22 cellular contexts compared by ENCODE assay signal in genomic region chr6:35242486-35242885, GRCh38. TPM values are rescaled to one million over a fixed set of nuclear protein-coding genes. Genes with fewer than 3 reads are reported as not detected.
"Had no signal": no experiment of that assay in that cellular context is flagged by ENCODE, and none has a peak within 500 bp of the region (broad histone marks: within the 10 kb centered on the region; RNA-seq: fewer than 3 reads in every experiment).

No MANE protein-coding gene starts in this region.

- H3K4me1 ChIP-seq: parathyroid adenoma, right lobe of liver had no signal

- ATAC-seq: effector memory CD8-positive, alpha-beta T cell; left ventricle myocardium superior; natural killer cell; right lobe of liver had no signal

- H3K9ac ChIP-seq: parathyroid adenoma had no signal

- DNase-seq: cortex of kidney; effector memory CD8-positive, alpha-beta T cell; left ventricle myocardium superior; lower lobe of right lung; natural killer cell; right lobe of liver; small intestine; stimulated activated CD4-positive, alpha-beta T cell treated with anti-CD3 and anti-CD28 coated beads, Interleukin-12 subunit alpha, Interleukin-12 subunit beta, amount 100 ng/mL, for 4 hours; stimulated activated CD4-positive, alpha-beta T cell treated with anti-CD3 and anti-CD28 coated beads, Interleukin-1b, Interleukin-23, amount 100 ng/mL, for 48 hours; stimulated activated CD4-positive, alpha-beta T cell treated with anti-CD3 and anti-CD28 coated beads, Interleukin-4, amount 100 ng/mL, for 1 hour; stimulated activated CD8-positive, alpha-beta memory T cell treated with anti-CD3 and anti-CD28 coated beads, Interleukin-4, amount 100 ng/mL, for 48 hours; stimulated activated naive CD4-positive, alpha-beta T cell treated with Interleukin-2 at 50 U/mL for 16 hours; stomach had no signal

- H3K36me3 ChIP-seq: right lobe of liver had no signal

- H3K4me3 Mint-ChIP-seq: effector memory CD8-positive, alpha-beta T cell; natural killer cell had no signal

- H3K27me3 ChIP-seq: right lobe of liver, stomach, tibial nerve, upper lobe of left lung had no signal

- FAIRE-seq: endometrium, frontal cortex, keratinocyte, small intestine, urothelium cell line had no signal

- H3K27ac Mint-ChIP-seq: effector memory CD8-positive, alpha-beta T cell had no signal

- H2AFZ ChIP-seq: parathyroid adenoma had no signal

- H3K4me3 ChIP-seq: lower lobe of right lung, right lobe of liver, stomach, tibial nerve, upper lobe of left lung had no signal

- H3K9me3 Mint-ChIP-seq: effector memory CD8-positive, alpha-beta T cell; natural killer cell; neural crest cell had no signal

- H3K27ac ChIP-seq: parathyroid adenoma, right lobe of liver, stomach, tibial nerve had no signal

- H3K36me3 Mint-ChIP-seq: natural killer cell had no signal

- H3K9me3 ChIP-seq: lower lobe of right lung, right lobe of liver, stomach, tibial nerve, upper lobe of left lung had no signal

RNA-seq across cellular contexts. Expression of gene SCUBE3, which starts 28.7 kb away (rescaled TPM):
- total RNA-seq: mononuclear cell had no signal
